17 cellular contexts compared by ENCODE assay signal in genomic region chr15:100930306-100930848, GRCh38. TPM values are rescaled to one million over a fixed set of nuclear protein-coding genes. Genes with fewer than 3 reads are reported as not detected.
DNase-seq lines count a peak whose midpoint lies in the region; ATAC-seq and TF ChIP-seq lines count a peak whose summit lies in the region.
"Had no signal": no experiment of that assay in that cellular context is flagged by ENCODE, and none has a peak within 500 bp of the region (broad histone marks: within the 10 kb centered on the region; RNA-seq: fewer than 3 reads in every experiment).

No MANE protein-coding gene starts in this region.

- DNase-seq in NCI-H2171 treated with DMSO at 0.1 percent for 48 hours (lab: John Stamatoyannopoulos, UW): peak; percentile 39
- no peak for DNase-seq in NCI-H2171 (lab: John Stamatoyannopoulos, UW)
- DNase-seq in RPMI8226: peak; percentile 66
- DNase-seq in lung (ENCODE audit: low spot score): no peak
- no peak for DNase-seq in effector memory CD4-positive, alpha-beta T cell
- no peak for DNase-seq in breast epithelium (ENCODE audit: low spot score in 2 of 2)
- no peak for DNase-seq in cardiac septum (ENCODE audit: low spot score)
- no peak for DNase-seq in ACHN
- DNase-seq: 8988T, DMS153, H9, IMR-90, Kasumi-1, NCI-H187 treated with DMSO at 0.1 percent for 48 hours, NCI-H446 treated with DMSO at 0.1 percent for 48 hours, SK-N-SH, T-helper 1 cell had no signal

- H3K27me3 ChIP-seq in lung (ENCODE audit: control insufficient read depth, insufficient read depth): no peaks in the 10 kb centered on the region
- H3K27me3 ChIP-seq in effector memory CD4-positive, alpha-beta T cell (replicated peaks; ENCODE audit: control insufficient read depth, insufficient read depth, low read length, poor library complexity, severe bottlenecking): no peaks in the 10 kb centered on the region
- H3K27me3 ChIP-seq in breast epithelium: no peaks in the 10 kb centered on the region

- TF ChIP-seq CTCF in lung (IDR thresholded peaks at IDR 0.05; ENCODE audit: control extremely low read depth, extremely low read depth): no peak
- TF ChIP-seq CTCF in breast epithelium (IDR thresholded peaks at IDR 0.05): no peak

- in situ Hi-C loops in ACHN (cut with HindIII; ENCODE audit: low pct_ligation_motif_present, low pct_unique_long_range_greater_than_20kb, low sequenced_read_pairs): no loop called here

- peaks cover 0 to 2% of the 10 kb centered on the region in 2 donors for H3K36me3 ChIP-seq in lung (ENCODE audit: control insufficient read depth in 2 of 2, insufficient read depth in 2 of 2, low read length in 2 of 2)
- H3K36me3 ChIP-seq in effector memory CD4-positive, alpha-beta T cell (ENCODE audit: control insufficient read depth, insufficient read depth, low read length): no peaks in the 10 kb centered on the region
- H3K36me3 ChIP-seq in breast epithelium: no peaks in the 10 kb centered on the region

- no peaks in the 10 kb centered on the region for H3K4me1 ChIP-seq in lung (ENCODE audit: control insufficient read depth in 2 of 2, insufficient read depth in 2 of 2, low read length in 2 of 2)
- H3K4me1 ChIP-seq in effector memory CD4-positive, alpha-beta T cell (ENCODE audit: control insufficient read depth, insufficient read depth, low read length, poor library complexity, severe bottlenecking): no peaks in the 10 kb centered on the region
- peaks cover 0 to 9% of the 10 kb centered on the region in 2 donors for H3K4me1 ChIP-seq in breast epithelium

- intact Hi-C loops in breast epithelium (cut with DNase I; ENCODE audit: low total_unique reads): no loop called here
- intact Hi-C loops in cardiac septum (cut with DNase I): no loop called here

- H3K27ac ChIP-seq in lung (ENCODE audit: low read depth in 1 of 2, low read length in 1 of 2) (no peak overlapping the region), breast epithelium (no peak overlapping the region)
- no peak overlapping the region for H3K27ac ChIP-seq in effector memory CD4-positive, alpha-beta T cell (ENCODE audit: insufficient read depth, low read length, poor library complexity, severe bottlenecking)

- peak; percentile 10 for ATAC-seq in lung (ENCODE audit: insufficient read depth, low FRiP score)

- 98 to 99% methylated on average over 4 of the region's 4 CpGs for WGBS in lung, 2 donors

- H3K9me3 ChIP-seq in lung (ENCODE audit: control insufficient read depth in 2 of 2, insufficient read depth in 1 of 2, low read length in 1 of 2): no peaks in the 10 kb centered on the region
- no peaks in the 10 kb centered on the region for H3K9me3 ChIP-seq in effector memory CD4-positive, alpha-beta T cell (ENCODE audit: control insufficient read depth, low read length)
- H3K9me3 ChIP-seq in breast epithelium: no peaks in the 10 kb centered on the region
- H3K9me3 ChIP-seq: SK-N-SH had no signal

- H3K4me3 ChIP-seq in lung (no peak overlapping the region), breast epithelium (no peak overlapping the region)
- H3K4me3 ChIP-seq in effector memory CD4-positive, alpha-beta T cell (ENCODE audit: insufficient read depth, low read depth, low read length, poor library complexity, severe bottlenecking): no peak overlapping the region

- no peak for TF ChIP-seq POLR2A in breast epithelium (IDR thresholded peaks at IDR 0.05)

RNA-seq across cellular contexts. Expression of gene LRRK1, which starts 11.2 kb away (rescaled TPM):
- total RNA-seq in lung (10 to 100 TPM; 11.9 to 22.9 TPM), breast epithelium (10 to 100 TPM; 10.1 to 18.7 (median 14.4) TPM), cardiac septum (3.5 TPM)
- polyA plus RNA-seq in lung: 1 to 10 TPM; 5.7 to 7.5 TPM

RNA-seq across cellular contexts. Expression of gene ALDH1A3, which starts 50.7 kb away (rescaled TPM):
- total RNA-seq in lung (10 to 100 TPM in 1 of 2 donors, 1 to 10 TPM in 1; 3.0 to 18.6 TPM), breast epithelium (100 to 1,000 TPM in 1 of 3 donors, 10 to 100 TPM in 2; 24.2 to 207 (median 44.9) TPM), cardiac septum (7.8 TPM)
- 10 to 100 TPM; 11.0 to 18.7 TPM for polyA plus RNA-seq in lung

Comparison
In these comparisons a context has a peak if more than half of its experiments do, and no peak if none do; other contexts are left out.
1. DNase-seq: peak in NCI-H2171 treated with DMSO at 0.1 percent for 48 hours (single experiment) and RPMI8226 (single experiment); none in NCI-H2171 (single experiment), lung (single experiment), effector memory CD4-positive, alpha-beta T cell (0 of 3), breast epithelium (0 of 2), cardiac septum (single experiment) and ACHN (single experiment).